In the genomic region with DNA sequence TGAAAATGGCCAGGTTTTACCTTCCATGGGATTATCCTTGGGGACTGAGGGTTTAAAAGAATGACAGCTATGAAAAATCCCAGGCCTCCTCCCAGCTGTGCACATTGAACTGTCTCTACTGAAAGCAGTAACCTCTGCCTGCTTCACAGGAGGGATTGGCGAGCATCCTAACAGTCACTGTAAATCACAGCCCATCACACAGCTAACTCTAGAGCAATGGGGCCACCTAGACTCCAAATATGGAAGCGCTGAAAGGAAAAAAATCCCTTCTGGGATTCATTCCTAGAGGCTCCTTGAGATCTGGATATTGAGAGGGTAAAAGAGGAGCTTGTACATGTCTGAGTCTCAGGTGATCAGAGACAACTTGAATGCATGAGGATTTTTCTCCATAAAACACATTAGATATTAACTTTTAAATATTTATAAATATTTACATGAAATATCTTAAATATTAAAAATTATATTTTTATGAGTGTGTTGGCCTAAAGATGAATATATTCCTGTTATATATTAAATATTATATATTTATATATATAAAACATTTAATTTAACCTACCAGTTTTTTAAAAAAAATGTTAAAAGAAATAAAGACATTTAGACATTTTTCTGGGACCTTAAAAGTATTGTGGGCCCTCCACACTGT, we compare ENCODE assay signal across 8 cellular contexts.
DNase-seq lines count a peak whose midpoint lies in the region; ATAC-seq and TF ChIP-seq lines count a peak whose summit lies in the region.

No MANE protein-coding gene starts in this region.

- no peak for ATAC-seq in GM19351 (IDR thresholded peaks at IDR 0.05; ENCODE audit: unreplicated experiment)

- peak; percentile 30 for TF ChIP-seq CTCF in GM12873 (IDR thresholded peaks at IDR 0.05; ENCODE audit: insufficient read depth, low read depth, low read length, missing control alignments)

- DNase-seq in NCI-H2171 treated with DMSO at 0.1 percent for 48 hours (lab: John Stamatoyannopoulos, UW) (peak; percentile 62), T47D (ENCODE audit: low read depth in 1 of 2, low spot score in 1 of 2) (peak; percentile 22 to 73), midbrain (lab: John Stamatoyannopoulos, UW) (peak; percentile 84)
- no peak for DNase-seq in activated CD4-positive, alpha-beta T cell treated with anti-CD3 and anti-CD28 coated beads, Interleukin-2, amount 50 U/mL, for 4 hours
- DNase-seq in stimulated activated CD4-positive, alpha-beta T cell treated with anti-CD3 and anti-CD28 coated beads, Interleukin-12 subunit alpha, Interleukin-12 subunit beta, amount 100 ng/mL, for 4 hours: no peak
- DNase-seq in stimulated activated CD4-positive, alpha-beta T cell treated with anti-CD3 and anti-CD28 coated beads, Interleukin-2, amount 100 ng/mL, for 48 hours: no peak

- in situ Hi-C loops in T47D (cut with HindIII; ENCODE audit: low pct_unique_long_range_greater_than_20kb, low sequenced_read_pairs): no loop called here

Comparison
In these comparisons a context has a peak if more than half of its experiments do, and no peak if none do; other contexts are left out.
1. DNase-seq: peak in NCI-H2171 treated with DMSO at 0.1 percent for 48 hours (single experiment), T47D (2 of 2) and midbrain (single experiment); none in activated CD4-positive, alpha-beta T cell treated with anti-CD3 and anti-CD28 coated beads, Interleukin-2, amount 50 U/mL, for 4 hours (0 of 2), stimulated activated CD4-positive, alpha-beta T cell treated with anti-CD3 and anti-CD28 coated beads, Interleukin-12 subunit alpha, Interleukin-12 subunit beta, amount 100 ng/mL, for 4 hours (single experiment) and stimulated activated CD4-positive, alpha-beta T cell treated with anti-CD3 and anti-CD28 coated beads, Interleukin-2, amount 100 ng/mL, for 48 hours (0 of 2).